In genomic region chr16:73483934-73484712, GRCh38 we compare ENCODE assay signal across 21 cellular contexts.
DNase-seq lines count a peak whose midpoint lies in the region; ATAC-seq, FAIRE-seq and TF ChIP-seq lines count a peak whose summit lies in the region.
"Had no signal": no experiment of that assay in that cellular context is flagged by ENCODE, and none has a peak within 500 bp of the region (broad histone marks: within the 10 kb centered on the region; RNA-seq: fewer than 3 reads in every experiment).

No MANE protein-coding gene starts in this region.

- no TSS peak for BruUV-seq in PC-3 (replicated peaks; lab: Mats Ljungman, UMichigan)

- no peak overlapping the region for H3K4me2 ChIP-seq in PC-3 (ENCODE audit: low read length)
- no peak overlapping the region for H3K4me2 ChIP-seq in trophoblast cell (ENCODE audit: low read length)

- no peak for TF ChIP-seq CTCF in PC-3 (conservative IDR thresholded peaks at IDR 0.05; ENCODE audit: low read depth, low read length)

- H3K36me3 ChIP-seq in PC-3 (ENCODE audit: low read depth, low read length) (no peaks in the 10 kb centered on the region), trophoblast cell (ENCODE audit: control insufficient read depth in 1 of 2, insufficient read depth in 2 of 2, low read length in 2 of 2) (no peaks in the 10 kb centered on the region)
- H3K36me3 ChIP-seq: BLaER1 treated with 17β-estradiol and CSF1 and Interleukin-3, amounts not matched to agents 10 nM and 100 nM; upper lobe of right lung had no signal

- no peak for ATAC-seq in PC-3
- ATAC-seq: mucosa of descending colon, upper lobe of right lung had no signal

- H4K20me1 ChIP-seq in PC-3 (ENCODE audit: low read length), result no peaks in the 10 kb centered on the region
- H4K20me1 ChIP-seq: BLaER1 treated with 17β-estradiol and CSF1 and Interleukin-3, amounts not matched to agents 10 nM and 100 nM had no signal

- H2BK12ac ChIP-seq in trophoblast cell (ENCODE audit: low read length), result no peak overlapping the region

- no peak overlapping the region for H3K4ac ChIP-seq in trophoblast cell (ENCODE audit: low read depth, low read length)

- no peak overlapping the region for H3K23ac ChIP-seq in trophoblast cell (ENCODE audit: low read length)

- no peak overlapping the region for H3K18ac ChIP-seq in trophoblast cell (ENCODE audit: low read length)

- H3K27ac ChIP-seq in PC-3 (ENCODE audit: low read length) (no peak overlapping the region), trophoblast cell (ENCODE audit: low read depth, low read length) (no peak overlapping the region)
- H3K27ac ChIP-seq: BLaER1 treated with 17β-estradiol and CSF1 and Interleukin-3, amounts not matched to agents 10 nM and 100 nM; upper lobe of right lung had no signal

- H3F3A ChIP-seq in PC-3 (ENCODE audit: low read length, unreplicated experiment), result no peaks in the 10 kb centered on the region

- H4K91ac ChIP-seq in trophoblast cell (ENCODE audit: low read depth, low read length), result no peak overlapping the region

- H2BK5ac ChIP-seq in trophoblast cell (ENCODE audit: low read depth, low read length, poor library complexity), result no peak overlapping the region

- H3K4me1 ChIP-seq in PC-3 (ENCODE audit: insufficient read depth, low read length) (no peaks in the 10 kb centered on the region), trophoblast cell (ENCODE audit: control insufficient read depth in 1 of 2, insufficient read depth in 2 of 2, low read length in 2 of 2) (no peaks in the 10 kb centered on the region)
- H3K4me1 ChIP-seq: upper lobe of right lung had no signal

- FAIRE-seq in HTR-8/SVneo (lab: Jason Lieb, UNC), result peak; percentile 16
- FAIRE-seq: GM18507 had no signal

- H3K79me1 ChIP-seq in trophoblast cell (ENCODE audit: low read length), result no peaks in the 10 kb centered on the region

- peaks cover 35% of the 10 kb centered on the region for H3K27me3 ChIP-seq in PC-3 (ENCODE audit: low read length)
- H3K27me3 ChIP-seq in trophoblast cell (ENCODE audit: insufficient read depth, low read length), result no peaks in the 10 kb centered on the region
- H3K27me3 ChIP-seq: BLaER1 treated with 17β-estradiol and CSF1 and Interleukin-3, amounts not matched to agents 10 nM and 100 nM had no signal

- H3K9me3 ChIP-seq in PC-3 (ENCODE audit: low read length) (no peaks in the 10 kb centered on the region), trophoblast cell (ENCODE audit: insufficient read depth, low read depth, low read length) (peaks cover 2% of the 10 kb centered on the region)
- H3K9me3 ChIP-seq: BLaER1 treated with 17β-estradiol and CSF1 and Interleukin-3, amounts not matched to agents 10 nM and 100 nM; mucosa of descending colon; upper lobe of right lung had no signal

- H2AFZ ChIP-seq in PC-3 (ENCODE audit: low read length) (no peak overlapping the region), trophoblast cell (ENCODE audit: insufficient read depth, low read length, poor library complexity) (no peak overlapping the region)

- DNase-seq in Daoy (ENCODE audit: low read depth), result peak; percentile 23
- DNase-seq in HTR-8/SVneo (ENCODE audit: insufficient read length, low spot score), result no peak
- peak; percentile 41 for DNase-seq in SK-N-DZ (ENCODE audit: low spot score)
- peak; percentile 37 for DNase-seq in islet precursor cell
- no peak for DNase-seq in activated CD4-positive, alpha-beta T cell treated with anti-CD3 and anti-CD28 coated beads for 4 hours
- DNase-seq in PC-3, result no peak
- DNase-seq in trophoblast cell, result no peak
- DNase-seq in dedifferentiated amniotic fluid mesenchymal stem cell (ENCODE audit: extremely low spot score), result no peak
- DNase-seq: ACHN; activated CD4-positive, CD25-positive, alpha-beta regulatory T cell; activated naive CD4-positive, alpha-beta T cell treated with Interleukin-2 at 50 U/mL for 16 hours; activated T-cell treated with anti-CD3 and anti-CD28 coated beads, Interleukin-2, amount 50 U/mL, for 48 hours; amniotic stem cell; Karpas-422; mucosa of descending colon; NCI-H1930; nephron progenitor cell; T1000; upper lobe of right lung had no signal

- no peak overlapping the region for H2BK120ac ChIP-seq in trophoblast cell (ENCODE audit: insufficient read depth, low read length, poor library complexity)

- no CpG with 5 or more reads among the region's 17 CpGs for WGBS in trophoblast cell (ENCODE audit: extremely low coverage, insufficient coverage, insufficient read length)

- H3K4me3 ChIP-seq in PC-3 (ENCODE audit: low read length) (no peak overlapping the region), trophoblast cell (ENCODE audit: low read depth, low read length) (no peak overlapping the region)
- H3K4me3 ChIP-seq: BLaER1 treated with 17β-estradiol and CSF1 and Interleukin-3, amounts not matched to agents 10 nM and 100 nM; mucosa of descending colon; upper lobe of right lung had no signal

- no peaks in the 10 kb centered on the region for H3K9me2 ChIP-seq in PC-3 (replicated peaks; ENCODE audit: low read length)

- H3K9ac ChIP-seq in PC-3 (ENCODE audit: low read length) (no peak overlapping the region), trophoblast cell (ENCODE audit: low read length) (no peak overlapping the region)
- H3K9ac ChIP-seq: BLaER1 treated with 17β-estradiol and CSF1 and Interleukin-3, amounts not matched to agents 10 nM and 100 nM had no signal

- no peak overlapping the region for H4K12ac ChIP-seq in trophoblast cell (ENCODE audit: low read depth, low read length)

- POLR2A ChIA-PET in PC-3 (lab: Charles Lee; ENCODE audit: unreplicated experiment), result no interaction called here

- H3K14ac ChIP-seq in trophoblast cell (ENCODE audit: low read length), result no peak overlapping the region

- H2AK5ac ChIP-seq in trophoblast cell (ENCODE audit: low read length), result no peak overlapping the region

- H4K8ac ChIP-seq in trophoblast cell (ENCODE audit: low read depth, low read length), result no peak overlapping the region

- intact Hi-C loops in PC-3 (cut with micrococcal nuclease), result no loop called here

- H3K79me2 ChIP-seq in PC-3 (ENCODE audit: low read length) (no peaks in the 10 kb centered on the region), trophoblast cell (ENCODE audit: control insufficient read depth, insufficient read depth, low read length, poor library complexity) (no peaks in the 10 kb centered on the region)

- CTCF ChIA-PET in PC-3 (lab: Charles Lee), result no interaction called here

Comparison
In these comparisons a context has a peak if more than half of its experiments do, and no peak if none do; other contexts are left out.
1. DNase-seq: peak in Daoy (single experiment), SK-N-DZ (single experiment) and islet precursor cell (single experiment); none in HTR-8/SVneo (single experiment), activated CD4-positive, alpha-beta T cell treated with anti-CD3 and anti-CD28 coated beads for 4 hours (0 of 2), PC-3 (single experiment), trophoblast cell (0 of 2) and dedifferentiated amniotic fluid mesenchymal stem cell (single experiment).